ENCODE assay signal across 12 cellular contexts in genomic region chr12:91687052-91688017, GRCh38.
DNase-seq lines count a peak whose midpoint lies in the region; FAIRE-seq and TF ChIP-seq lines count a peak whose summit lies in the region.
"Had no signal": no experiment of that assay in that cellular context is flagged by ENCODE, and none has a peak within 500 bp of the region (broad histone marks: within the 10 kb centered on the region; RNA-seq: fewer than 3 reads in every experiment).

No MANE protein-coding gene starts in this region.

- no peaks in the 10 kb centered on the region for H3K27me3 ChIP-seq in MM.1S (replicated peaks; ENCODE audit: insufficient read depth, low read length)
- H3K27me3 ChIP-seq: esophagus muscularis mucosa had no signal

- H3K9me3 Mint-ChIP-seq in CD14-positive monocyte, result peaks cover 0 to 2% (median 0%) of the 10 kb centered on the region in 7 donors

- no peaks in the 10 kb centered on the region for H3K79me2 ChIP-seq in MM.1S (ENCODE audit: low read length)

- FAIRE-seq in D721Med (lab: Jason Lieb, UNC), result no peak

- H3K36me3 ChIP-seq in MM.1S (replicated peaks; ENCODE audit: insufficient read depth, low read length), result no peaks in the 10 kb centered on the region
- H3K36me3 ChIP-seq: esophagus muscularis mucosa, prostate gland had no signal

- intact Hi-C loops in CD14-positive monocyte (cut with micrococcal nuclease), result no loop called here

- TF ChIP-seq CTCF in MM.1S (IDR thresholded peaks at IDR 0.05; ENCODE audit: low read length), result no peak
- no peak for TF ChIP-seq CTCF in D721Med (IDR thresholded peaks at IDR 0.05; ENCODE audit: insufficient read depth, missing control alignments)
- TF ChIP-seq CTCF in CD14-positive monocyte (IDR thresholded peaks at IDR 0.05), result no peak

- H3K9me3 ChIP-seq in MM.1S (replicated peaks; ENCODE audit: insufficient read depth, low read length), result no peaks in the 10 kb centered on the region
- H3K9me3 ChIP-seq: esophagus muscularis mucosa, prostate gland had no signal

- no peaks in the 10 kb centered on the region for H3K9me2 ChIP-seq in MM.1S (replicated peaks; ENCODE audit: insufficient read depth, low read length)

- H3K4me3 Mint-ChIP-seq in CD14-positive monocyte, result no peak overlapping the region

- H4K20me1 ChIP-seq in MM.1S (ENCODE audit: insufficient read depth, low read length), result no peaks in the 10 kb centered on the region

- H3K4me2 ChIP-seq in MM.1S (ENCODE audit: low read depth, low read length), result no peak overlapping the region

- no peak overlapping the region for H3K27ac Mint-ChIP-seq in CD14-positive monocyte

- no peak overlapping the region for H3K4me3 ChIP-seq in MM.1S (ENCODE audit: low read length)
- H3K4me3 ChIP-seq: esophagus muscularis mucosa, prostate gland had no signal

- H3K36me3 Mint-ChIP-seq in CD14-positive monocyte, result no peaks in the 10 kb centered on the region

- no peak overlapping the region for H3K27ac ChIP-seq in MM.1S (ENCODE audit: low read length)
- H3K27ac ChIP-seq: esophagus muscularis mucosa, prostate gland had no signal

- no peaks in the 10 kb centered on the region for H3K4me1 ChIP-seq in MM.1S (ENCODE audit: low read length)
- H3K4me1 ChIP-seq: esophagus muscularis mucosa, prostate gland had no signal

- peaks cover 2% of the 10 kb centered on the region for H3K4me1 Mint-ChIP-seq in CD14-positive monocyte

- DNase-seq in stimulated activated CD4-positive, alpha-beta T cell treated with anti-CD3 and anti-CD28 coated beads, Interleukin-4, amount 100 ng/mL, for 24 hours, result peak; percentile 12
- DNase-seq in stimulated activated CD4-positive, alpha-beta T cell treated with anti-CD3 and anti-CD28 coated beads, Interleukin-2, amount 100 ng/mL, for 48 hours, result no peak
- DNase-seq in MM.1S (no peak), astrocyte of the hippocampus (ENCODE audit: low read depth, low spot score) (peak; percentile 45), D721Med (ENCODE audit: insufficient read length, low spot score) (no peak), AG08396 (ENCODE audit: low spot score) (no peak), CD14-positive monocyte (ENCODE audit: low spot score) (no peak), NCI-H748 (lab: John Stamatoyannopoulos, UW; ENCODE audit: unreplicated experiment) (no peak)
- DNase-seq: anterior cingulate cortex, left cardiac atrium had no signal

- H3F3A ChIP-seq in MM.1S (ENCODE audit: insufficient read depth, low read length), result no peaks in the 10 kb centered on the region

- 0 out of 2 replicates have a peak overlapping the region, but pooled peaks have one; percentile 29 for H2AFZ ChIP-seq in MM.1S (ENCODE audit: low read length)

- H3K9ac ChIP-seq in MM.1S (ENCODE audit: low read length), result no peak overlapping the region

- no peaks in the 10 kb centered on the region for H3K27me3 Mint-ChIP-seq in CD14-positive monocyte (ENCODE audit: low read depth in 3 of 3)

Comparison
In these comparisons a context has a peak if more than half of its experiments do, and no peak if none do; other contexts are left out.
1. DNase-seq: peak in stimulated activated CD4-positive, alpha-beta T cell treated with anti-CD3 and anti-CD28 coated beads, Interleukin-4, amount 100 ng/mL, for 24 hours (single experiment) and astrocyte of the hippocampus (single experiment); none in stimulated activated CD4-positive, alpha-beta T cell treated with anti-CD3 and anti-CD28 coated beads, Interleukin-2, amount 100 ng/mL, for 48 hours (0 of 2), MM.1S (single experiment), D721Med (single experiment), AG08396 (single experiment), CD14-positive monocyte (single experiment) and NCI-H748 (single experiment).